Comparison of ENCODE assay signal across 21 cellular contexts in the genomic region with DNA sequence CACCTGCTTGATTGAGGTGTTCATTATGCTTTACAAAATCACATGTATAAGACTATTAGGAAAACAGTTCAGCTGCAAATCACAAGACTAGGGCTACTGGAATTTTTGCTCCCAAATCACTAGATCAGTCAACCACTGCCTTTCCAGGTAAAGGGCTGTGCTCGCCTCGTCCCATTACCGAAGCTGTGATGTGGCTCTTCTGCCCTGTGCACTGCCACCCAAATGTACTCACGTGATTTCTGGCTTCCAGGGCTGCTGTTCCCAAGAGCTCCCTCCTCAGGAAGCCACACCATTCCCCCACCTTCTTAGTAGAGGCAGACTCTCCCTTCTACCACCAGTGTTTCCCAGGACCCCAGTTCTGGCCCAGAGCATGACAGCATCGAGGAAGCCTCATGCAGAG.
DNase-seq lines count a peak whose midpoint lies in the region; TF ChIP-seq lines count a peak whose summit lies in the region.
"Had no signal": no experiment of that assay in that cellular context is flagged by ENCODE, and none has a peak within 500 bp of the region (broad histone marks: within the 10 kb centered on the region; RNA-seq: fewer than 3 reads in every experiment).

No MANE protein-coding gene starts in this region.

- no peaks in the 10 kb centered on the region for H3K27me3 ChIP-seq in BLaER1 treated with 17β-estradiol and CSF1 and Interleukin-3, amounts not matched to agents 10 nM and 100 nM
- H3K27me3 ChIP-seq in dorsolateral prefrontal cortex (no peaks in the 10 kb centered on the region), sigmoid colon (no peaks in the 10 kb centered on the region)
- H3K27me3 ChIP-seq: BE2C, heart right ventricle had no signal

- peak overlapping the region; percentile 51 to 96 (median 91) for H3K4me2 ChIP-seq in BLaER1 treated with 17β-estradiol and CSF1 and Interleukin-3, amounts not matched to agents 10 nM and 100 nM
- H3K4me2 ChIP-seq: PC-9 had no signal

- H3K9me3 ChIP-seq in BLaER1 treated with 17β-estradiol and CSF1 and Interleukin-3, amounts not matched to agents 10 nM and 100 nM (replicated peaks in 1 of 11), result no peaks in the 10 kb centered on the region
- no peaks in the 10 kb centered on the region for H3K9me3 ChIP-seq in sigmoid colon
- H3K9me3 ChIP-seq: BE2C, heart right ventricle, mucosa of descending colon had no signal

- peak in 3 of 56 donors; percentile 10 to 18 (median 12) for TF ChIP-seq CTCF in dorsolateral prefrontal cortex (IDR thresholded peaks at IDR 0.05 in 54 of 56, conservative IDR thresholded peaks at IDR 0.05 in 2 of 56; ENCODE audit: low read depth in 1 of 56, partially characterized antibody in 56 of 56)
- TF ChIP-seq CTCF in sigmoid colon (IDR thresholded peaks at IDR 0.05), result no peak

- no peaks in the 10 kb centered on the region for H4K20me1 ChIP-seq in BLaER1 treated with 17β-estradiol and CSF1 and Interleukin-3, amounts not matched to agents 10 nM and 100 nM

- no peak overlapping the region for H3K4me3 ChIP-seq in BLaER1 treated with 17β-estradiol and CSF1 and Interleukin-3, amounts not matched to agents 10 nM and 100 nM
- H3K4me3 ChIP-seq in dorsolateral prefrontal cortex (no peak overlapping the region), sigmoid colon (no peak overlapping the region)
- H3K4me3 ChIP-seq: heart right ventricle, lung, mucosa of descending colon, PC-9 had no signal

- no peak overlapping the region for H3K27ac ChIP-seq in BLaER1 treated with 17β-estradiol and CSF1 and Interleukin-3, amounts not matched to agents 10 nM and 100 nM
- H3K27ac ChIP-seq in dorsolateral prefrontal cortex (peak overlapping the region in 50 of 59 donors; percentile 6 to 99 (median 94)), sigmoid colon (peak overlapping the region in 1 of 4 donors; percentile 94)
- H3K27ac ChIP-seq: PC-9 had no signal

- DNase-seq in NCI-H69 (lab: John Stamatoyannopoulos, UW) (peak; percentile 47), dorsolateral prefrontal cortex (no peak), sigmoid colon (peak; percentile 28), H4 (ENCODE audit: low spot score) (no peak), SIG-M5 treated with dmso at 0.1 percent for 504 hours (lab: John Stamatoyannopoulos, UW; ENCODE audit: unreplicated experiment) (no peak), hippocampal formation (lab: John Stamatoyannopoulos, UW) (no peak)
- DNase-seq in activated CD4-positive, alpha-beta T cell treated with anti-CD3 and anti-CD28 coated beads for 48 hours, result no peak
- DNase-seq: activated CD4-positive, alpha-beta T cell treated with anti-CD3 and anti-CD28 coated beads, Interleukin-2, amount 10 ng/mL, durations not matched to agents 7 days and 5 days; activated T-cell treated with anti-CD3 and anti-CD28 coated beads, Interleukin-2, amount 50 U/mL, for 24 hours; BE2C; Calu3; effector memory CD8-positive, alpha-beta T cell; foreskin fibroblast; heart right ventricle; Karpas-422; mucosa of descending colon; NCI-H510A; PC-9; stimulated activated CD4-positive, alpha-beta T cell treated with anti-CD3 and anti-CD28 coated beads, Interleukin-4, amount 100 ng/mL, for 4 hours had no signal

- no peak for TF ChIP-seq EP300 in sigmoid colon (IDR thresholded peaks at IDR 0.05)

- H3K4me1 ChIP-seq in BLaER1 treated with 17β-estradiol and CSF1 and Interleukin-3, amounts not matched to agents 10 nM and 100 nM, result peaks cover 83 to 95% (median 90%) of the 10 kb centered on the region in 10 experiments
- H3K4me1 ChIP-seq in sigmoid colon, result peaks cover 0 to 38% (median 33%) of the 10 kb centered on the region in 4 donors
- H3K4me1 ChIP-seq: BE2C had no signal

- TF ChIP-seq POLR2A in sigmoid colon (IDR thresholded peaks at IDR 0.05), result no peak

- 93 to 97% methylated on average over 5 of the region's 5 CpGs for WGBS in sigmoid colon, 2 donors

- H3K9ac ChIP-seq in BLaER1 treated with 17β-estradiol and CSF1 and Interleukin-3, amounts not matched to agents 10 nM and 100 nM, result no peak overlapping the region

- intact Hi-C loops in dorsolateral prefrontal cortex (cut with DNase I), result loop anchor here (5.0 to 10.0 kb wide), 2 partner anchors 61 to 101 kb away; a partner anchor contains a TSS
- intact Hi-C loops in sigmoid colon (cut with DNase I), result loop anchor here (10.0 kb wide), 1 partner anchor 781 kb away; a partner anchor contains a TSS

- H3K36me3 ChIP-seq in BLaER1 treated with 17β-estradiol and CSF1 and Interleukin-3, amounts not matched to agents 10 nM and 100 nM, result no peaks in the 10 kb centered on the region
- no peaks in the 10 kb centered on the region for H3K36me3 ChIP-seq in sigmoid colon
- H3K36me3 ChIP-seq: BE2C, heart right ventricle had no signal

Comparison
In these comparisons a context has a peak if more than half of its experiments do, and no peak if none do; other contexts are left out.
1. H3K27ac ChIP-seq: peak in dorsolateral prefrontal cortex (50 of 59); none in BLaER1 treated with 17β-estradiol and CSF1 and Interleukin-3, amounts not matched to agents 10 nM and 100 nM (0 of 11).
2. DNase-seq: peak in NCI-H69 (single experiment) and sigmoid colon (single experiment); none in dorsolateral prefrontal cortex (0 of 10), H4 (single experiment), SIG-M5 treated with dmso at 0.1 percent for 504 hours (single experiment), hippocampal formation (0 of 2) and activated CD4-positive, alpha-beta T cell treated with anti-CD3 and anti-CD28 coated beads for 48 hours (single experiment).